In genomic region chr4:127188847-127189246, GRCh38 we compare ENCODE assay signal across 14 cellular contexts.
A peak's percentile ranks its signal among the peaks of the same experiment; 100 is the strongest.
DNase-seq lines count a peak whose midpoint lies in the region; ATAC-seq and TF ChIP-seq lines count a peak whose summit lies in the region.
"Had no signal": no experiment of that assay in that cellular context is flagged by ENCODE, and none has a peak within 500 bp of the region (broad histone marks: within the 10 kb centered on the region; RNA-seq: fewer than 3 reads in every experiment).

No MANE protein-coding gene starts in this region.

- no peaks in the 10 kb centered on the region for H3K4me1 Mint-ChIP-seq in H9
- H3K4me1 Mint-ChIP-seq: CD4-positive, CD25-positive, alpha-beta regulatory T cell had no signal

- H3K23me2 ChIP-seq in H9 (ENCODE audit: insufficient read length, low read depth, low read length, poor library complexity, severe bottlenecking): no peaks in the 10 kb centered on the region

- no peak overlapping the region for H2BK15ac ChIP-seq in H9 (ENCODE audit: low read depth, low read length)

- peak; percentile 52; the same call in 2 of the 3 replicates for TF ChIP-seq CTCF in H9 (conservative IDR thresholded peaks at IDR 0.05)
- TF ChIP-seq CTCF in GM10248 (IDR thresholded peaks at IDR 0.05; ENCODE audit: control extremely low read depth, extremely low read depth, low read depth, missing control alignments): no peak
- no peak for TF ChIP-seq CTCF in gastroesophageal sphincter (IDR thresholded peaks at IDR 0.05)

- peaks cover 15 to 27% (median 17%) of the 10 kb centered on the region in 3 experiments for H3K36me3 Mint-ChIP-seq in H9 (ENCODE audit: insufficient read depth in 1 of 3, low read depth in 3 of 3)
- H3K36me3 Mint-ChIP-seq: CD4-positive, CD25-positive, alpha-beta regulatory T cell had no signal

- no peaks in the 10 kb centered on the region for H3K4me1 ChIP-seq in H9 (ENCODE audit: insufficient read depth, low read length)
- H3K4me1 ChIP-seq in gastroesophageal sphincter: no peaks in the 10 kb centered on the region
- H3K4me1 ChIP-seq: lower lobe of right lung, prostate gland, suprapubic skin had no signal

- H3K56ac ChIP-seq in H9 (ENCODE audit: insufficient read length, low read depth, low read length): no peak overlapping the region

- H3K27ac ChIP-seq in H9 (ENCODE audit: insufficient read length, low read depth, low read length) (no peak overlapping the region), gastroesophageal sphincter (no peak overlapping the region)
- H3K27ac ChIP-seq: lower lobe of right lung, prostate gland, suprapubic skin had no signal

- no peak overlapping the region for H2BK12ac ChIP-seq in H9 (ENCODE audit: insufficient read length, low read depth, low read length)

- H4K91ac ChIP-seq in H9 (ENCODE audit: insufficient read length, low read depth, low read length): no peak overlapping the region

- H3K9me3 Mint-ChIP-seq in H9: peaks cover 20 to 25% of the 10 kb centered on the region in 2 experiments

- no peaks in the 10 kb centered on the region for H3K79me1 ChIP-seq in H9 (ENCODE audit: insufficient read depth, low read depth, low read length, poor library complexity, severe bottlenecking)

- H3K79me2 ChIP-seq in H9 (ENCODE audit: insufficient read depth, low read length): no peaks in the 10 kb centered on the region

- no peak overlapping the region for H3K14ac ChIP-seq in H9 (ENCODE audit: insufficient read depth, low read length)

- no peak overlapping the region for H2AK5ac ChIP-seq in H9 (ENCODE audit: insufficient read length, low read length)

- TF ChIP-seq POLR2A in gastroesophageal sphincter (IDR thresholded peaks at IDR 0.05): no peak

- ATAC-seq in gastroesophageal sphincter (no peak), GM21825 (IDR thresholded peaks at IDR 0.05; ENCODE audit: unreplicated experiment) (no peak)
- ATAC-seq: lower lobe of right lung had no signal

- no CpG with 5 or more reads among the region's 1 CpG for WGBS in H9 (ENCODE audit: extremely low coverage, insufficient read length, low lambda C conversion rate)
- 69 to 79% methylated on average over 1 of the region's 1 CpG for WGBS in gastroesophageal sphincter (ENCODE audit: low coverage in 1 of 2), 2 donors

- H2BK20ac ChIP-seq in H9 (ENCODE audit: low read depth, low read length, poor library complexity, severe bottlenecking): no peak overlapping the region

- no peak overlapping the region for H3K4ac ChIP-seq in H9 (ENCODE audit: low read depth, low read length)

- CTCF ChIA-PET in GM10248 (lab: Yijun Ruan, JAX): interaction anchor here (0.6 kb wide), 1 partner anchor 106 kb away, joined by 3 read pairs; no protein-coding TSS in a partner anchor

- H2BK5ac ChIP-seq in H9 (ENCODE audit: insufficient read length, low read length): no peak overlapping the region

- no peak overlapping the region for H3K4me3 Mint-ChIP-seq in H9
- H3K4me3 Mint-ChIP-seq: activated T-cell treated with anti-CD3 and anti-CD28 coated beads, Interleukin-2, amount 50 U/mL, for 24 hours; CD4-positive, CD25-positive, alpha-beta regulatory T cell had no signal

- no peak overlapping the region for H3K27ac Mint-ChIP-seq in H9
- H3K27ac Mint-ChIP-seq: activated T-cell treated with anti-CD3 and anti-CD28 coated beads, Interleukin-2, amount 50 U/mL, for 24 hours; CD4-positive, CD25-positive, alpha-beta regulatory T cell had no signal

- no peak overlapping the region for H4K8ac ChIP-seq in H9 (replicated peaks; ENCODE audit: insufficient read length, low read depth, low read length)

- in situ Hi-C loops in ACHN (cut with HindIII; ENCODE audit: low pct_ligation_motif_present, low pct_unique_long_range_greater_than_20kb, low sequenced_read_pairs): no loop called here
- in situ Hi-C loops in SK-MEL-5 (cut with HindIII; ENCODE audit: low pct_unique_long_range_greater_than_20kb, low sequenced_read_pairs): no loop called here

- H3K27me3 ChIP-seq in H9 (ENCODE audit: insufficient read depth, low read length): no peaks in the 10 kb centered on the region
- no peaks in the 10 kb centered on the region for H3K27me3 ChIP-seq in gastroesophageal sphincter
- H3K27me3 ChIP-seq: suprapubic skin had no signal

- H2AFZ ChIP-seq in H9 (ENCODE audit: low read length): no peak overlapping the region

- no peak overlapping the region for H3K9ac ChIP-seq in H9 (ENCODE audit: extremely low read depth, insufficient read length, low read length)

- no peaks in the 10 kb centered on the region for H3K27me3 Mint-ChIP-seq in H9 (ENCODE audit: low read depth)
- H3K27me3 Mint-ChIP-seq: activated T-cell treated with anti-CD3 and anti-CD28 coated beads, Interleukin-2, amount 50 U/mL, for 24 hours; CD4-positive, CD25-positive, alpha-beta regulatory T cell had no signal

- no peaks in the 10 kb centered on the region for H3K9me3 ChIP-seq in H9 (ENCODE audit: control insufficient read depth, low read depth, low read length)
- peaks cover 0 to 8% (median 2%) of the 10 kb centered on the region in 3 donors for H3K9me3 ChIP-seq in gastroesophageal sphincter
- H3K9me3 ChIP-seq: lower lobe of right lung, prostate gland had no signal

- no peak overlapping the region for H3K4me2 ChIP-seq in H9 (ENCODE audit: insufficient read depth, insufficient read length, low read length)

- DNase-seq in ACHN: peak; percentile 2
- DNase-seq in H9: no peak
- peak; percentile 55 for DNase-seq in SK-MEL-5 (ENCODE audit: low read depth, low spot score)
- peak; percentile 49 for DNase-seq in fibroblast of peridontal ligament (ENCODE audit: extremely low read depth)
- no peak for DNase-seq in GM10248 (ENCODE audit: extremely low spot score)
- no peak for DNase-seq in AG08395 (ENCODE audit: low spot score)
- DNase-seq: activated T-cell treated with anti-CD3 and anti-CD28 coated beads, Interleukin-2, amount 50 U/mL, for 24 hours; caudate nucleus; CD4-positive, CD25-positive, alpha-beta regulatory T cell; lower lobe of right lung had no signal

- no peak for TF ChIP-seq EP300 in gastroesophageal sphincter (IDR thresholded peaks at IDR 0.05)

- POLR2A ChIA-PET in GM10248 (lab: Yijun Ruan, JAX): no interaction called here

- H3K18ac ChIP-seq in H9 (ENCODE audit: insufficient read length, low read depth, low read length): no peak overlapping the region

- no peak overlapping the region for H3T11ph ChIP-seq in H9 (ENCODE audit: low read length)

- H4K20me1 ChIP-seq in H9 (ENCODE audit: control insufficient read depth, insufficient read depth, insufficient read length): no peaks in the 10 kb centered on the region

- no peak overlapping the region for H2BK120ac ChIP-seq in H9 (ENCODE audit: low read depth, low read length, poor library complexity, severe bottlenecking)

- H3K4me3 ChIP-seq in gastroesophageal sphincter: no peak overlapping the region
- H3K4me3 ChIP-seq: lower lobe of right lung, prostate gland, suprapubic skin had no signal

- H3K23ac ChIP-seq in H9 (ENCODE audit: insufficient read length, low read depth, low read length): no peak overlapping the region

- H4K5ac ChIP-seq in H9 (ENCODE audit: insufficient read length, low read depth, low read length): no peak overlapping the region

- H3K36me3 ChIP-seq in gastroesophageal sphincter: no peaks in the 10 kb centered on the region
- H3K36me3 ChIP-seq: lower lobe of right lung, prostate gland, suprapubic skin had no signal

Comparison
In these comparisons a context has a peak if more than half of its experiments do, and no peak if none do; other contexts are left out.
1. DNase-seq: peak in ACHN (single experiment), SK-MEL-5 (single experiment) and fibroblast of peridontal ligament (single experiment); none in H9 (single experiment), GM10248 (single experiment) and AG08395 (single experiment).